26 cellular contexts compared by ENCODE assay signal in genomic region chr11:117574551-117574950, GRCh38.
"Had no signal": no experiment of that assay in that cellular context is flagged by ENCODE, and none has a peak within 500 bp of the region (broad histone marks: within the 10 kb centered on the region; RNA-seq: fewer than 3 reads in every experiment).

No MANE protein-coding gene starts in this region.

- H3K27ac ChIP-seq: heart left ventricle, left ventricle myocardium inferior, pancreas, psoas muscle, right lobe of liver, spleen, stomach, suprapubic skin, thoracic aorta, tibial artery, uterus had no signal

- DNase-seq: heart left ventricle; hypothalamus; immature natural killer cell; kidney; left ventricle myocardium inferior; mesendoderm; midbrain; mucosa of descending colon; naive thymus-derived CD4-positive, alpha-beta T cell; nucleus accumbens; pancreas; psoas muscle; small intestine; spleen; stimulated activated CD4-positive, alpha-beta T cell treated with anti-CD3 and anti-CD28 coated beads, Interleukin-4, amount 100 ng/mL, for 24 hours; stimulated activated naive CD4-positive, alpha-beta T cell treated with Interleukin-2 at 50 U/mL for 16 hours; stomach; trophoblast cell; uterus had no signal

- ATAC-seq: heart left ventricle; mucosa of descending colon; naive thymus-derived CD4-positive, alpha-beta T cell; natural killer cell treated with Interleukin-12 subunit alpha and Interleukin-12 subunit beta and Interleukin-15 and Interleukin-18, amount 100 ng/mL, for 72 hours; pancreas; psoas muscle; right lobe of liver; stimulated activated memory B cell treated with anti-CD40 and anti-IgM and Interleukin-4, amounts not matched to agents 10 μg/mL and 1 μg/mL and 100 μg/mL, for 72 hours had no signal

- H3K36me3 ChIP-seq: heart left ventricle, left ventricle myocardium inferior, pancreas, right lobe of liver, spleen, stomach, suprapubic skin, thoracic aorta, tibial artery, uterus had no signal

- H3K27me3 ChIP-seq: heart left ventricle, pancreas, right lobe of liver, suprapubic skin, tibial artery, uterus had no signal

- H3K9me3 ChIP-seq: heart left ventricle, mucosa of descending colon, pancreas, psoas muscle, right lobe of liver, spleen, stomach, suprapubic skin, thoracic aorta, tibial artery, uterus had no signal

- H3K4me1 ChIP-seq: heart left ventricle, left ventricle myocardium inferior, pancreas, psoas muscle, right lobe of liver, stomach, suprapubic skin, tibial artery, uterus had no signal

- H3K4me3 ChIP-seq: heart left ventricle, left ventricle myocardium inferior, lung, mucosa of descending colon, pancreas, psoas muscle, right lobe of liver, spleen, stomach, suprapubic skin, thoracic aorta, tibial artery, uterus had no signal
